ENCODE assay signal across 1 cellular context in the genomic region with DNA sequence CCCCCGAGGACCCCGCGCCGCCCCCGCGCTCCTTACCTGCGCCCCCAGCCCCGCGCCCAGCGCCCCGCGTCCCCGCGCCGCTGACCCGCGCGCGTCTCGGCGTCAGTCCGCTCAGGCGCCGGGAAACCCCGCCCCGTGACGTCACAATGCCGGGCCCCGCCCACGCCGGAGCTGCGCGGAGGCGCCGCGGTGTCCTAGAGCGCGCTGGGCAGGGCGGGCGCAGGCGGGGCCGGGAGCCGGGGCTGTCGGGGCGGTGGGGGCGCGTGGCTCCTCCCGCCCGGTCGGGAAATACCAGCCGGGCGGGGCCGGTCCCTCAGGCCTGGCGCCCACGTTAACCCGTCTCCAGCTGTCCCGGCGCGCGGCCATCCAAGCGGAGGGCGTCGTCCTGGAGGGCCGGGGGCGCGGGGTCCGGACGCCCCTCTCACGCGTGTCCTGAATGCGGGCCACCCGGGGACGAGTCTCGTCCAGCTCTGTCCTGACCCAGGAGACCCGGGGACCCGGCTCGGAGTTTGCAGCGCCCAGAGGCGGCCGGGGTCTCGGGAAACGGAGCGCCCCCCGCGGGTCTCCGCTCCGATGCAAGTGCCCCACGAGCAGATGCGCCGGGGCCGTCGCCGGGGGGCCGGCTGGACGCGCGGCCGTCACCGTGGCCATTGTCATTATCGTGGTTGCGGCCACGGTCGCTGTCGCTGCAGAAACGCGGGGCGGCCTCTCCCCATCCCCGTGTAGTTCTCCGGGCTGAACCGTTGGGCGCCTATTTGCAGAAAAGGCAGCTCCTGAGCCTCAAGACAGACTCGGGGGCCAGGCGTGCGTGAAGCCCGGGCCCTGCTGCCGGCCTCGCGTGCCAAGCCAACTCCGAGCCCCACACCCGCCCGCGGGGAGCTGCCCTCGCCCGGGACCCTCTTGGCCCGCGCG.
TF ChIP-seq lines count a peak whose summit lies in the region.

A gene (minus strand): TSS at position 109 of the 912 bp plus-strand sequence. CDS start 727 bp downstream, outside the sequence.

TF ChIP-seq in HepG2, 621 proteins besides CTCF, POLR2A, EP300 and RAD21 (continued from another document):
- TF ChIP-seq, protein P1, sequence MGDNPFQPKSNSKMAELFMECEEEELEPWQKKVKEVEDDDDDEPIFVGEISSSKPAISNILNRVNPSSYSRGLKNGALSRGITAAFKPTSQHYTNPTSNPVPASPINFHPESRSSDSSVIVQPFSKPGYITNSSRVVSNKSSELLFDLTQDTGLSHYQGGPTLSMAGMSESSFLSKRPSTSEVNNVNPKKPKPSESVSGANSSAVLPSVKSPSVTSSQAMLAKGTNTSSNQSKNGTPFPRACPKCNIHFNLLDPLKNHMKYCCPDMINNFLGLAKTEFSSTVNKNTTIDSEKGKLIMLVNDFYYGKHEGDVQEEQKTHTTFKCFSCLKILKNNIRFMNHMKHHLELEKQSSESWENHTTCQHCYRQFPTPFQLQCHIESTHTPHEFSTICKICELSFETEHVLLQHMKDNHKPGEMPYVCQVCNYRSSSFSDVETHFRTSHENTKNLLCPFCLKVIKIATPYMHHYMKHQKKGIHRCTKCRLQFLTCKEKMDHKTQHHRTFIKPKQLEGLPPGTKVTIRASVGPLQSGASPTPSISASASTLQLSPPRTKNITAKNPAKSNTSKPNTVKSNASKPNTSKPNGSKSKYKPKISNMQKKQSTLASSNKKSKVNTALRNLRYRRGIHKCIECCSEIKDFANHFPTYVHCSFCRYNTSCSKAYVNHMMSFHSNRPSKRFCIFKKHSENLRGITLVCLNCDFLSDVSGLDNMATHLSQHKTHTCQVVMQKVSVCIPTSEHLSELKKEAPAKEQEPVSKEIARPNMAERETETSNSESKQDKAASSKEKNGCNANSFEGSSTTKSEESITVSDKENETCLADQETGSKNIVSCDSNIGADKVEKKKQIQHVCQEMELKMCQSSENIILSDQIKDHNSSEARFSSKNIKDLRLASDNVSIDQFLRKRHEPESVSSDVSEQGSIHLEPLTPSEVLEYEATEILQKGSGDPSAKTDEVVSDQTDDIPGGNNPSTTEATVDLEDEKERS (CRISPR knock-in tag; IDR thresholded peaks at IDR 0.05) = no peak
- TF ChIP-seq KLF9 (CRISPR knock-in tag; IDR thresholded peaks at IDR 0.05; ENCODE audit: low read depth) (no peak), MED1 (CRISPR knock-in tag; IDR thresholded peaks at IDR 0.05) (no peak), FOXM1 (CRISPR knock-in tag; IDR thresholded peaks at IDR 0.05) (no peak), ZFP36L1 (CRISPR knock-in tag; IDR thresholded peaks at IDR 0.05) (no peak), RORA (CRISPR knock-in tag; IDR thresholded peaks at IDR 0.05) (no peak), TP53 (CRISPR knock-in tag; conservative IDR thresholded peaks at IDR 0.05) (no peak), ZNF264 (CRISPR knock-in tag; IDR thresholded peaks at IDR 0.05) (no peak), HNF4G (IDR thresholded peaks at IDR 0.05; ENCODE audit: borderline replicate concordance, low read depth, low read length) (no peak), HNF4G (CRISPR knock-in tag; IDR thresholded peaks at IDR 0.05; ENCODE audit: borderline replicate concordance, low read depth) (0 out of 2 replicates have a peak, but pooled peaks have one; percentile 20), PHB2 (IDR thresholded peaks at IDR 0.05; ENCODE audit: partially characterized antibody) (no peak), TBX2 (CRISPR knock-in tag; IDR thresholded peaks at IDR 0.05; ENCODE audit: borderline replicate concordance) (no peak), IRF2 (CRISPR knock-in tag; IDR thresholded peaks at IDR 0.05) (no peak), SOX13 (IDR thresholded peaks at IDR 0.05) (no peak), SOX13 (CRISPR knock-in tag; conservative IDR thresholded peaks at IDR 0.05 in 1 of 2, IDR thresholded peaks at IDR 0.05 in 1 of 2) (no peak; a peak in 1 of 4 replicates), ZIK1 (CRISPR knock-in tag; IDR thresholded peaks at IDR 0.05; ENCODE audit: borderline replicate concordance, low read depth) (no peak), JUNB (CRISPR knock-in tag; IDR thresholded peaks at IDR 0.05; ENCODE audit: borderline replicate concordance) (no peak), HNRNPK (IDR thresholded peaks at IDR 0.05; ENCODE audit: low read depth, low read length, poor library complexity, severe bottlenecking) (no peak), SRY (CRISPR knock-in tag; IDR thresholded peaks at IDR 0.05) (0 out of 2 replicates have a peak, but pooled peaks have one; percentile 7), MEIS1 (CRISPR knock-in tag; IDR thresholded peaks at IDR 0.05; ENCODE audit: borderline replicate concordance) (no peak), ZNF335 (CRISPR knock-in tag; IDR thresholded peaks at IDR 0.05) (no peak), TARDBP (CRISPR knock-in tag; IDR thresholded peaks at IDR 0.05) (no peak), FOXO1 (CRISPR knock-in tag; IDR thresholded peaks at IDR 0.05) (peak; percentile 8; the same call in 1 of the 2 replicates), ETV5 (CRISPR knock-in tag; IDR thresholded peaks at IDR 0.05; ENCODE audit: borderline replicate concordance) (no peak), ZNF367 (CRISPR knock-in tag; IDR thresholded peaks at IDR 0.05; ENCODE audit: borderline replicate concordance) (no peak), KLF6 (CRISPR knock-in tag; IDR thresholded peaks at IDR 0.05) (no peak), ATRX (CRISPR knock-in tag; IDR thresholded peaks at IDR 0.05; ENCODE audit: borderline replicate concordance) (no peak), PCBP2 (optimal IDR thresholded peaks at IDR 0.05; ENCODE audit: low read depth, low read length, poor library complexity, severe bottlenecking) (no peak), SMAD3 (CRISPR knock-in tag; IDR thresholded peaks at IDR 0.05) (no peak), TBX3 (IDR thresholded peaks at IDR 0.05; ENCODE audit: borderline replicate concordance) (no peak), RARA (CRISPR knock-in tag; IDR thresholded peaks at IDR 0.05) (no peak)
- TF ChIP-seq, protein P2, sequence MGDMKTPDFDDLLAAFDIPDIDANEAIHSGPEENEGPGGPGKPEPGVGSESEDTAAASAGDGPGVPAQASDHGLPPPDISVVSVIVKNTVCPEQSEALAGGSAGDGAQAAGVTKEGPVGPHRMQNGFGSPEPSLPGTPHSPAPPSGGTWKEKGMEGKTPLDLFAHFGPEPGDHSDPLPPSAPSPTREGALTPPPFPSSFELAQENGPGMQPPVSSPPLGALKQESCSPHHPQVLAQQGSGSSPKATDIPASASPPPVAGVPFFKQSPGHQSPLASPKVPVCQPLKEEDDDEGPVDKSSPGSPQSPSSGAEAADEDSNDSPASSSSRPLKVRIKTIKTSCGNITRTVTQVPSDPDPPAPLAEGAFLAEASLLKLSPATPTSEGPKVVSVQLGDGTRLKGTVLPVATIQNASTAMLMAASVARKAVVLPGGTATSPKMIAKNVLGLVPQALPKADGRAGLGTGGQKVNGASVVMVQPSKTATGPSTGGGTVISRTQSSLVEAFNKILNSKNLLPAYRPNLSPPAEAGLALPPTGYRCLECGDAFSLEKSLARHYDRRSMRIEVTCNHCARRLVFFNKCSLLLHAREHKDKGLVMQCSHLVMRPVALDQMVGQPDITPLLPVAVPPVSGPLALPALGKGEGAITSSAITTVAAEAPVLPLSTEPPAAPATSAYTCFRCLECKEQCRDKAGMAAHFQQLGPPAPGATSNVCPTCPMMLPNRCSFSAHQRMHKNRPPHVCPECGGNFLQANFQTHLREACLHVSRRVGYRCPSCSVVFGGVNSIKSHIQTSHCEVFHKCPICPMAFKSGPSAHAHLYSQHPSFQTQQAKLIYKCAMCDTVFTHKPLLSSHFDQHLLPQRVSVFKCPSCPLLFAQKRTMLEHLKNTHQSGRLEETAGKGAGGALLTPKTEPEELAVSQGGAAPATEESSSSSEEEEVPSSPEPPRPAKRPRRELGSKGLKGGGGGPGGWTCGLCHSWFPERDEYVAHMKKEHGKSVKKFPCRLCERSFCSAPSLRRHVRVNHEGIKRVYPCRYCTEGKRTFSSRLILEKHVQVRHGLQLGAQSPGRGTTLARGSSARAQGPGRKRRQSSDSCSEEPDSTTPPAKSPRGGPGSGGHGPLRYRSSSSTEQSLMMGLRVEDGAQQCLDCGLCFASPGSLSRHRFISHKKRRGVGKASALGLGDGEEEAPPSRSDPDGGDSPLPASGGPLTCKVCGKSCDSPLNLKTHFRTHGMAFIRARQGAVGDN (CRISPR knock-in tag; IDR thresholded peaks at IDR 0.05) = peak; percentile 83
- TF ChIP-seq, protein P3, sequence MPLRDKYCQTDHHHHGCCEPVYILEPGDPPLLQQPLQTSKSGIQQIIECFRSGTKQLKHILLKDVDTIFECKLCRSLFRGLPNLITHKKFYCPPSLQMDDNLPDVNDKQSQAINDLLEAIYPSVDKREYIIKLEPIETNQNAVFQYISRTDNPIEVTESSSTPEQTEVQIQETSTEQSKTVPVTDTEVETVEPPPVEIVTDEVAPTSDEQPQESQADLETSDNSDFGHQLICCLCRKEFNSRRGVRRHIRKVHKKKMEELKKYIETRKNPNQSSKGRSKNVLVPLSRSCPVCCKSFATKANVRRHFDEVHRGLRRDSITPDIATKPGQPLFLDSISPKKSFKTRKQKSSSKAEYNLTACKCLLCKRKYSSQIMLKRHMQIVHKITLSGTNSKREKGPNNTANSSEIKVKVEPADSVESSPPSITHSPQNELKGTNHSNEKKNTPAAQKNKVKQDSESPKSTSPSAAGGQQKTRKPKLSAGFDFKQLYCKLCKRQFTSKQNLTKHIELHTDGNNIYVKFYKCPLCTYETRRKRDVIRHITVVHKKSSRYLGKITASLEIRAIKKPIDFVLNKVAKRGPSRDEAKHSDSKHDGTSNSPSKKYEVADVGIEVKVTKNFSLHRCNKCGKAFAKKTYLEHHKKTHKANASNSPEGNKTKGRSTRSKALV (CRISPR knock-in tag; IDR thresholded peaks at IDR 0.05) = peak; percentile 48; the same call in 1 of the 2 replicates
- TF ChIP-seq, protein P4, sequence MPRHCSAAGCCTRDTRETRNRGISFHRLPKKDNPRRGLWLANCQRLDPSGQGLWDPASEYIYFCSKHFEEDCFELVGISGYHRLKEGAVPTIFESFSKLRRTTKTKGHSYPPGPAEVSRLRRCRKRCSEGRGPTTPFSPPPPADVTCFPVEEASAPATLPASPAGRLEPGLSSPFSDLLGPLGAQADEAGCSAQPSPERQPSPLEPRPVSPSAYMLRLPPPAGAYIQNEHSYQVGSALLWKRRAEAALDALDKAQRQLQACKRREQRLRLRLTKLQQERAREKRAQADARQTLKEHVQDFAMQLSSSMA (CRISPR knock-in tag; IDR thresholded peaks at IDR 0.05) = 0 out of 2 replicates have a peak, but pooled peaks have one; percentile 30
- TF ChIP-seq, protein P5, sequence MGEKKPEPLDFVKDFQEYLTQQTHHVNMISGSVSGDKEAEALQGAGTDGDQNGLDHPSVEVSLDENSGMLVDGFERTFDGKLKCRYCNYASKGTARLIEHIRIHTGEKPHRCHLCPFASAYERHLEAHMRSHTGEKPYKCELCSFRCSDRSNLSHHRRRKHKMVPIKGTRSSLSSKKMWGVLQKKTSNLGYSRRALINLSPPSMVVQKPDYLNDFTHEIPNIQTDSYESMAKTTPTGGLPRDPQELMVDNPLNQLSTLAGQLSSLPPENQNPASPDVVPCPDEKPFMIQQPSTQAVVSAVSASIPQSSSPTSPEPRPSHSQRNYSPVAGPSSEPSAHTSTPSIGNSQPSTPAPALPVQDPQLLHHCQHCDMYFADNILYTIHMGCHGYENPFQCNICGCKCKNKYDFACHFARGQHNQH (CRISPR knock-in tag; IDR thresholded peaks at IDR 0.05) = 0 out of 2 replicates have a peak, but pooled peaks have one; percentile 8
- TF ChIP-seq, protein P6, sequence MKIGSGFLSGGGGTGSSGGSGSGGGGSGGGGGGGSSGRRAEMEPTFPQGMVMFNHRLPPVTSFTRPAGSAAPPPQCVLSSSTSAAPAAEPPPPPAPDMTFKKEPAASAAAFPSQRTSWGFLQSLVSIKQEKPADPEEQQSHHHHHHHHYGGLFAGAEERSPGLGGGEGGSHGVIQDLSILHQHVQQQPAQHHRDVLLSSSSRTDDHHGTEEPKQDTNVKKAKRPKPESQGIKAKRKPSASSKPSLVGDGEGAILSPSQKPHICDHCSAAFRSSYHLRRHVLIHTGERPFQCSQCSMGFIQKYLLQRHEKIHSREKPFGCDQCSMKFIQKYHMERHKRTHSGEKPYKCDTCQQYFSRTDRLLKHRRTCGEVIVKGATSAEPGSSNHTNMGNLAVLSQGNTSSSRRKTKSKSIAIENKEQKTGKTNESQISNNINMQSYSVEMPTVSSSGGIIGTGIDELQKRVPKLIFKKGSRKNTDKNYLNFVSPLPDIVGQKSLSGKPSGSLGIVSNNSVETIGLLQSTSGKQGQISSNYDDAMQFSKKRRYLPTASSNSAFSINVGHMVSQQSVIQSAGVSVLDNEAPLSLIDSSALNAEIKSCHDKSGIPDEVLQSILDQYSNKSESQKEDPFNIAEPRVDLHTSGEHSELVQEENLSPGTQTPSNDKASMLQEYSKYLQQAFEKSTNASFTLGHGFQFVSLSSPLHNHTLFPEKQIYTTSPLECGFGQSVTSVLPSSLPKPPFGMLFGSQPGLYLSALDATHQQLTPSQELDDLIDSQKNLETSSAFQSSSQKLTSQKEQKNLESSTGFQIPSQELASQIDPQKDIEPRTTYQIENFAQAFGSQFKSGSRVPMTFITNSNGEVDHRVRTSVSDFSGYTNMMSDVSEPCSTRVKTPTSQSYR (CRISPR knock-in tag; IDR thresholded peaks at IDR 0.05; ENCODE audit: borderline replicate concordance) = no peak
- TF ChIP-seq, protein P7, sequence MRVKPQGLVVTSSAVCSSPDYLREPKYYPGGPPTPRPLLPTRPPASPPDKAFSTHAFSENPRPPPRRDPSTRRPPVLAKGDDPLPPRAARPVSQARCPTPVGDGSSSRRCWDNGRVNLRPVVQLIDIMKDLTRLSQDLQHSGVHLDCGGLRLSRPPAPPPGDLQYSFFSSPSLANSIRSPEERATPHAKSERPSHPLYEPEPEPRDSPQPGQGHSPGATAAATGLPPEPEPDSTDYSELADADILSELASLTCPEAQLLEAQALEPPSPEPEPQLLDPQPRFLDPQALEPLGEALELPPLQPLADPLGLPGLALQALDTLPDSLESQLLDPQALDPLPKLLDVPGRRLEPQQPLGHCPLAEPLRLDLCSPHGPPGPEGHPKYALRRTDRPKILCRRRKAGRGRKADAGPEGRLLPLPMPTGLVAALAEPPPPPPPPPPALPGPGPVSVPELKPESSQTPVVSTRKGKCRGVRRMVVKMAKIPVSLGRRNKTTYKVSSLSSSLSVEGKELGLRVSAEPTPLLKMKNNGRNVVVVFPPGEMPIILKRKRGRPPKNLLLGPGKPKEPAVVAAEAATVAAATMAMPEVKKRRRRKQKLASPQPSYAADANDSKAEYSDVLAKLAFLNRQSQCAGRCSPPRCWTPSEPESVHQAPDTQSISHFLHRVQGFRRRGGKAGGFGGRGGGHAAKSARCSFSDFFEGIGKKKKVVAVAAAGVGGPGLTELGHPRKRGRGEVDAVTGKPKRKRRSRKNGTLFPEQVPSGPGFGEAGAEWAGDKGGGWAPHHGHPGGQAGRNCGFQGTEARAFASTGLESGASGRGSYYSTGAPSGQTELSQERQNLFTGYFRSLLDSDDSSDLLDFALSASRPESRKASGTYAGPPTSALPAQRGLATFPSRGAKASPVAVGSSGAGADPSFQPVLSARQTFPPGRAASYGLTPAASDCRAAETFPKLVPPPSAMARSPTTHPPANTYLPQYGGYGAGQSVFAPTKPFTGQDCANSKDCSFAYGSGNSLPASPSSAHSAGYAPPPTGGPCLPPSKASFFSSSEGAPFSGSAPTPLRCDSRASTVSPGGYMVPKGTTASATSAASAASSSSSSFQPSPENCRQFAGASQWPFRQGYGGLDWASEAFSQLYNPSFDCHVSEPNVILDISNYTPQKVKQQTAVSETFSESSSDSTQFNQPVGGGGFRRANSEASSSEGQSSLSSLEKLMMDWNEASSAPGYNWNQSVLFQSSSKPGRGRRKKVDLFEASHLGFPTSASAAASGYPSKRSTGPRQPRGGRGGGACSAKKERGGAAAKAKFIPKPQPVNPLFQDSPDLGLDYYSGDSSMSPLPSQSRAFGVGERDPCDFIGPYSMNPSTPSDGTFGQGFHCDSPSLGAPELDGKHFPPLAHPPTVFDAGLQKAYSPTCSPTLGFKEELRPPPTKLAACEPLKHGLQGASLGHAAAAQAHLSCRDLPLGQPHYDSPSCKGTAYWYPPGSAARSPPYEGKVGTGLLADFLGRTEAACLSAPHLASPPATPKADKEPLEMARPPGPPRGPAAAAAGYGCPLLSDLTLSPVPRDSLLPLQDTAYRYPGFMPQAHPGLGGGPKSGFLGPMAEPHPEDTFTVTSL (CRISPR knock-in tag; IDR thresholded peaks at IDR 0.05; ENCODE audit: borderline replicate concordance) = no peak
